Comparison of ENCODE assay signal across 15 cellular contexts in genomic region chr3:45137656-45138181, GRCh38. TPM values are rescaled to one million over a fixed set of nuclear protein-coding genes. Genes with fewer than 3 reads are reported as not detected.
A peak's percentile ranks its signal among the peaks of the same experiment; 100 is the strongest.
DNase-seq lines count a peak whose midpoint lies in the region; ATAC-seq, FAIRE-seq and TF ChIP-seq lines count a peak whose summit lies in the region.
"Had no signal": no experiment of that assay in that cellular context is flagged by ENCODE, and none has a peak within 500 bp of the region (broad histone marks: within the 10 kb centered on the region; RNA-seq: fewer than 3 reads in every experiment).

No MANE protein-coding gene starts in this region.

- peaks cover 15% of the 10 kb centered on the region for H4K20me1 ChIP-seq in GM23338 (replicated peaks; ENCODE audit: insufficient read depth)

- no peaks in the 10 kb centered on the region; the same call in 1 of the 2 replicates for H3K9me2 ChIP-seq in GM23338 (ENCODE audit: insufficient read depth)

- intact Hi-C loops in pancreas (cut with DNase I), result no loop called here

- H3K4me1 Mint-ChIP-seq in GM23338, result peaks cover 34% of the 10 kb centered on the region

- peaks cover 8% of the 10 kb centered on the region for H3K27me3 Mint-ChIP-seq in GM23338 (ENCODE audit: insufficient read depth, low read depth, poor library complexity)

- H3K27ac Mint-ChIP-seq in GM23338, result no peak overlapping the region
- H3K27ac Mint-ChIP-seq: activated naive CD8-positive, alpha-beta T cell treated with anti-CD3 and anti-CD28 coated beads, Interleukin-2, amount 50 U/mL, for 24 hours had no signal

- H3K27ac ChIP-seq in GM23338 (ENCODE audit: low read depth) (no peak overlapping the region), pancreas (peak overlapping the region in 2 of 4 donors; percentile 61 to 74)

- H3K9me3 Mint-ChIP-seq in GM23338, result no peaks in the 10 kb centered on the region; the same call in 2 of the 3 replicates
- H3K9me3 Mint-ChIP-seq: activated naive CD8-positive, alpha-beta T cell treated with anti-CD3 and anti-CD28 coated beads, Interleukin-2, amount 50 U/mL, for 24 hours had no signal

- H3K36me3 ChIP-seq in GM23338 (ENCODE audit: insufficient read depth) (no peaks in the 10 kb centered on the region), pancreas (no peaks in the 10 kb centered on the region)

- ATAC-seq in GM23338 (peak; percentile 71), pancreas (peak; percentile 61 to 69 (median 66)), GM21381 (IDR thresholded peaks at IDR 0.05; ENCODE audit: unreplicated experiment) (no peak)
- ATAC-seq: activated naive CD8-positive, alpha-beta T cell treated with anti-CD3 and anti-CD28 coated beads, Interleukin-2, amount 50 U/mL, for 24 hours had no signal

- no peak for TF ChIP-seq CTCF in GM23338 (conservative IDR thresholded peaks at IDR 0.05; ENCODE audit: low read depth in 2 of 2)
- peak; percentile 3 for TF ChIP-seq CTCF in epithelial cell of proximal tubule (conservative IDR thresholded peaks at IDR 0.05; ENCODE audit: low read depth, low read length)
- TF ChIP-seq CTCF in pancreas (IDR thresholded peaks at IDR 0.05), result no peak

- FAIRE-seq in pancreas (lab: Jason Lieb, UNC), result no peak

- peak overlapping the region; percentile 63; the same call in 1 of the 2 replicates for H3K4me2 ChIP-seq in GM23338

- no peak overlapping the region for H2AFZ ChIP-seq in GM23338

- H3K79me2 ChIP-seq in GM23338 (replicated peaks; ENCODE audit: insufficient read depth), result peaks cover 80% of the 10 kb centered on the region

- H3K27me3 ChIP-seq in GM23338 (ENCODE audit: insufficient read depth), result no peaks in the 10 kb centered on the region
- H3K27me3 ChIP-seq in pancreas, result no peaks in the 10 kb centered on the region

- WGBS in pancreas, 2 donors, result 17 to 32% methylated on average over 5 of the region's 5 CpGs

- peak; percentile 39 for DNase-seq in GM23338 (ENCODE audit: low spot score)
- DNase-seq in OCI-M2 (lab: John Stamatoyannopoulos, UW; ENCODE audit: unreplicated experiment), result peak; percentile 18
- DNase-seq in epithelial cell of proximal tubule (ENCODE audit: low read depth), result no peak
- DNase-seq in pancreas, result peak in 1 of 6 donors; percentile 11
- DNase-seq in activated CD4-positive, alpha-beta T cell treated with anti-CD3 and anti-CD28 coated beads for 1 hour, result no peak
- DNase-seq in mucosa of gallbladder (ENCODE audit: low spot score), result no peak
- DNase-seq in SKM-1 (lab: John Stamatoyannopoulos, UW; ENCODE audit: unreplicated experiment), result no peak
- DNase-seq: activated naive CD8-positive, alpha-beta T cell treated with anti-CD3 and anti-CD28 coated beads, Interleukin-2, amount 50 U/mL, for 24 hours; dermis blood vessel endothelial cell; GOT3; midbrain; NCI-H187 treated with DMSO at 0.1 percent for 48 hours; retina; stimulated activated CD4-positive, alpha-beta T cell treated with anti-CD3 and anti-CD28 coated beads, Interleukin-4, amount 100 ng/mL, for 24 hours had no signal

- H3K36me3 Mint-ChIP-seq in GM23338 (ENCODE audit: low read depth), result no peaks in the 10 kb centered on the region; the same call in 2 of the 3 replicates

- H3K4me1 ChIP-seq in GM23338 (ENCODE audit: insufficient read depth) (peaks cover 30% of the 10 kb centered on the region), pancreas (peaks cover 17 to 40% (median 21%) of the 10 kb centered on the region in 3 donors)

- no peaks in the 10 kb centered on the region for H3K9me3 ChIP-seq in pancreas

- H3F3A ChIP-seq in GM23338 (replicated peaks; ENCODE audit: low read depth), result no peaks in the 10 kb centered on the region

- H3K4me3 ChIP-seq in GM23338 (no peak overlapping the region), epithelial cell of proximal tubule (ENCODE audit: low read depth, low read length) (no peak overlapping the region), pancreas (no peak overlapping the region)

- no peak overlapping the region for H3K4me3 Mint-ChIP-seq in GM23338
- H3K4me3 Mint-ChIP-seq: activated naive CD8-positive, alpha-beta T cell treated with anti-CD3 and anti-CD28 coated beads, Interleukin-2, amount 50 U/mL, for 24 hours had no signal

TF ChIP-seq in GM23338, 12 proteins besides CTCF, POLR2A, EP300 and RAD21 (continues in another document):
- TF ChIP-seq, protein P1, sequence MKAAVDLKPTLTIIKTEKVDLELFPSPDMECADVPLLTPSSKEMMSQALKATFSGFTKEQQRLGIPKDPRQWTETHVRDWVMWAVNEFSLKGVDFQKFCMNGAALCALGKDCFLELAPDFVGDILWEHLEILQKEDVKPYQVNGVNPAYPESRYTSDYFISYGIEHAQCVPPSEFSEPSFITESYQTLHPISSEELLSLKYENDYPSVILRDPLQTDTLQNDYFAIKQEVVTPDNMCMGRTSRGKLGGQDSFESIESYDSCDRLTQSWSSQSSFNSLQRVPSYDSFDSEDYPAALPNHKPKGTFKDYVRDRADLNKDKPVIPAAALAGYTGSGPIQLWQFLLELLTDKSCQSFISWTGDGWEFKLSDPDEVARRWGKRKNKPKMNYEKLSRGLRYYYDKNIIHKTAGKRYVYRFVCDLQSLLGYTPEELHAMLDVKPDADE (IDR thresholded peaks at IDR 0.05), result no peak
- TF ChIP-seq ZNF114 (CRISPR knock-in tag; IDR thresholded peaks at IDR 0.05) (no peak), POLR2AphosphoS5 (IDR thresholded peaks at IDR 0.05; ENCODE audit: low read depth) (no peak), ZNF331 (CRISPR knock-in tag; IDR thresholded peaks at IDR 0.05; ENCODE audit: low read depth) (no peak), JUNB (IDR thresholded peaks at IDR 0.05; ENCODE audit: unreplicated experiment) (no peak), STAT1 (IDR thresholded peaks at IDR 0.05; ENCODE audit: unreplicated experiment) (no peak), CREB1 (CRISPR knock-in tag; IDR thresholded peaks at IDR 0.05; ENCODE audit: low read depth) (no peak), EZH2 (IDR thresholded peaks at IDR 0.05; ENCODE audit: low read depth, unreplicated experiment) (no peak), EZH2phosphoT487 (IDR thresholded peaks at IDR 0.05; ENCODE audit: unreplicated experiment) (no peak), NANOG (IDR thresholded peaks at IDR 0.05; ENCODE audit: borderline replicate concordance) (no peak)
- TF ChIP-seq, protein P2, sequence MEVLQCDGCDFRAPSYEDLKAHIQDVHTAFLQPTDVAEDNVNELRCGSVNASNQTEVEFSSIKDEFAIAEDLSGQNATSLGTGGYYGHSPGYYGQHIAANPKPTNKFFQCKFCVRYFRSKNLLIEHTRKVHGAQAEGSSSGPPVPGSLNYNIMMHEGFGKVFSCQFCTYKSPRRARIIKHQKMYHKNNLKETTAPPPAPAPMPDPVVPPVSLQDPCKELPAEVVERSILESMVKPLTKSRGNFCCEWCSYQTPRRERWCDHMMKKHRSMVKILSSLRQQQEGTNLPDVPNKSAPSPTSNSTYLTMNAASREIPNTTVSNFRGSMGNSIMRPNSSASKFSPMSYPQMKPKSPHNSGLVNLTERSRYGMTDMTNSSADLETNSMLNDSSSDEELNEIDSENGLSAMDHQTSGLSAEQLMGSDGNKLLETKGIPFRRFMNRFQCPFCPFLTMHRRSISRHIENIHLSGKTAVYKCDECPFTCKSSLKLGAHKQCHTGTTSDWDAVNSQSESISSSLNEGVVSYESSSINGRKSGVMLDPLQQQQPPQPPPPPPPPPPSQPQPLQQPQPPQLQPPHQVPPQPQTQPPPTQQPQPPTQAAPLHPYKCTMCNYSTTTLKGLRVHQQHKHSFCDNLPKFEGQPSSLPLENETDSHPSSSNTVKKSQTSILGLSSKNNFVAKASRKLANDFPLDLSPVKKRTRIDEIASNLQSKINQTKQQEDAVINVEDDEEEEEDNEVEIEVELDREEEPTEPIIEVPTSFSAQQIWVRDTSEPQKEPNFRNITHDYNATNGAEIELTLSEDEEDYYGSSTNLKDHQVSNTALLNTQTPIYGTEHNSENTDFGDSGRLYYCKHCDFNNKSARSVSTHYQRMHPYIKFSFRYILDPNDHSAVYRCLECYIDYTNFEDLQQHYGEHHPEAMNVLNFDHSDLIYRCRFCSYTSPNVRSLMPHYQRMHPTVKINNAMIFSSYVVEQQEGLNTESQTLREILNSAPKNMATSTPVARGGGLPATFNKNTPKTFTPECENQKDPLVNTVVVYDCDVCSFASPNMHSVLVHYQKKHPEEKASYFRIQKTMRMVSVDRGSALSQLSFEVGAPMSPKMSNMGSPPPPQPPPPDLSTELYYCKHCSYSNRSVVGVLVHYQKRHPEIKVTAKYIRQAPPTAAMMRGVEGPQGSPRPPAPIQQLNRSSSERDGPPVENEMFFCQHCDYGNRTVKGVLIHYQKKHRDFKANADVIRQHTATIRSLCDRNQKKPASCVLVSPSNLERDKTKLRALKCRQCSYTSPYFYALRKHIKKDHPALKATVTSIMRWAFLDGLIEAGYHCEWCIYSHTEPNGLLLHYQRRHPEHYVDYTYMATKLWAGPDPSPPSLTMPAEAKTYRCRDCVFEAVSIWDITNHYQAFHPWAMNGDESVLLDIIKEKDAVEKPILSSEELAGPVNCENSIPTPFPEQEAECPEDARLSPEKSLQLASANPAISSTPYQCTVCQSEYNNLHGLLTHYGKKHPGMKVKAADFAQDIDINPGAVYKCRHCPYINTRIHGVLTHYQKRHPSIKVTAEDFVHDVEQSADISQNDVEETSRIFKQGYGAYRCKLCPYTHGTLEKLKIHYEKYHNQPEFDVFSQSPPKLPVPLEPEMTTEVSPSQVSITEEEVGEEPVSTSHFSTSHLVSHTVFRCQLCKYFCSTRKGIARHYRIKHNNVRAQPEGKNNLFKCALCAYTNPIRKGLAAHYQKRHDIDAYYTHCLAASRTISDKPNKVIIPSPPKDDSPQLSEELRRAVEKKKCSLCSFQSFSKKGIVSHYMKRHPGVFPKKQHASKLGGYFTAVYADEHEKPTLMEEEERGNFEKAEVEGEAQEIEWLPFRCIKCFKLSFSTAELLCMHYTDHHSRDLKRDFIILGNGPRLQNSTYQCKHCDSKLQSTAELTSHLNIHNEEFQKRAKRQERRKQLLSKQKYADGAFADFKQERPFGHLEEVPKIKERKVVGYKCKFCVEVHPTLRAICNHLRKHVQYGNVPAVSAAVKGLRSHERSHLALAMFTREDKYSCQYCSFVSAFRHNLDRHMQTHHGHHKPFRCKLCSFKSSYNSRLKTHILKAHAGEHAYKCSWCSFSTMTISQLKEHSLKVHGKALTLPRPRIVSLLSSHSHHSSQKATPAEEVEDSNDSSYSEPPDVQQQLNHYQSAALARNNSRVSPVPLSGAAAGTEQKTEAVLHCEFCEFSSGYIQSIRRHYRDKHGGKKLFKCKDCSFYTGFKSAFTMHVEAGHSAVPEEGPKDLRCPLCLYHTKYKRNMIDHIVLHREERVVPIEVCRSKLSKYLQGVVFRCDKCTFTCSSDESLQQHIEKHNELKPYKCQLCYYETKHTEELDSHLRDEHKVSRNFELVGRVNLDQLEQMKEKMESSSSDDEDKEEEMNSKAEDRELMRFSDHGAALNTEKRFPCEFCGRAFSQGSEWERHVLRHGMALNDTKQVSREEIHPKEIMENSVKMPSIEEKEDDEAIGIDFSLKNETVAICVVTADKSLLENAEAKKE (CRISPR knock-in tag; IDR thresholded peaks at IDR 0.05), result no peak

RNA-seq across cellular contexts. Expression of gene CDCP1, which starts 8.5 kb away (rescaled TPM):
- total RNA-seq in GM23338 (2014; rRNA removed; shearing (Covaris generic)), result 17.4 and 20.1 TPM in 2 replicates
- polyA plus RNA-seq in GM23338 (2016; fragmentation: Nextera tagmentation; extraction: Ambion mirVana), result 7.7 and 8.4 TPM in 2 replicates
- 50.9 and 53.5 TPM in 2 replicates for total RNA-seq in epithelial cell of proximal tubule
- 10 to 100 TPM in 3 of 6 donors, 1 to 10 TPM in 3; 7.9 to 22.2 (median 10.3) TPM for total RNA-seq in pancreas
- polyA plus RNA-seq in pancreas, result 1 to 10 TPM; 3.4 to 4.1 TPM
- 42.4 TPM for total RNA-seq in mucosa of gallbladder

Comparison
In these comparisons a context has a peak if more than half of its experiments do, and no peak if none do; other contexts are left out.
1. DNase-seq: peak in GM23338 (single experiment) and OCI-M2 (single experiment); none in epithelial cell of proximal tubule (single experiment), activated CD4-positive, alpha-beta T cell treated with anti-CD3 and anti-CD28 coated beads for 1 hour (single experiment), mucosa of gallbladder (single experiment) and SKM-1 (single experiment).